Comparison of ENCODE assay signal across 8 cellular contexts in genomic region chr9:132878695-132879064, GRCh38. TPM values are rescaled to one million over a fixed set of nuclear protein-coding genes. Genes with fewer than 3 reads are reported as not detected.
DNase-seq lines count a peak whose midpoint lies in the region; ATAC-seq and TF ChIP-seq lines count a peak whose summit lies in the region.

Gene SPACA9 (plus strand): TSS chr9:132878898. CDS start chr9:132883948, 5,050 bp downstream.

- no peaks in the 10 kb centered on the region for H3K27me3 Mint-ChIP-seq in osteocyte (ENCODE audit: unreplicated experiment)

- H3K27ac Mint-ChIP-seq in osteocyte (ENCODE audit: unreplicated experiment), result peak within 1 kb of the TSS; percentile 83

- H3K36me3 ChIP-seq in OCI-LY1 (ENCODE audit: insufficient read depth, low read length), result no peaks in the 10 kb centered on the region
- no peaks in the 10 kb centered on the region for H3K36me3 ChIP-seq in adipocyte (ENCODE audit: control insufficient read depth, insufficient read depth, low read length, severe bottlenecking)

- no peaks in the 10 kb centered on the region for H3K36me3 Mint-ChIP-seq in osteocyte (ENCODE audit: unreplicated experiment)

- H3K4me3 Mint-ChIP-seq in osteocyte (ENCODE audit: unreplicated experiment), result peak within 1 kb of the TSS; percentile 76

- TF ChIP-seq CTCF in OCI-LY1 (IDR thresholded peaks at IDR 0.05; ENCODE audit: low read length) (no peak), osteocyte (IDR thresholded peaks at IDR 0.05) (no peak)

- no peaks in the 10 kb centered on the region for H3K9me2 ChIP-seq in OCI-LY1 (ENCODE audit: low read depth, low read length)

- no peaks in the 10 kb centered on the region for H3K79me2 ChIP-seq in OCI-LY1 (ENCODE audit: insufficient read depth, low read length)

- H3K4me3 ChIP-seq in OCI-LY1 (ENCODE audit: low read depth, low read length, poor library complexity, severe bottlenecking), result peak within 1 kb of the TSS; percentile 81
- peak within 1 kb of the TSS; percentile 98 for H3K4me3 ChIP-seq in adipocyte (ENCODE audit: low read length)

- intact Hi-C loops in head of caudate nucleus (cut with DNase I), result loop anchor here (10.0 kb wide), 1 partner anchor 514 kb away; no protein-coding TSS in a partner anchor

- H3K4me1 ChIP-seq in OCI-LY1 (ENCODE audit: insufficient read depth, low read length, severe bottlenecking) (peaks cover 18% of the 10 kb centered on the region), adipocyte (ENCODE audit: control insufficient read depth, insufficient read depth, low read length) (peaks cover 5% of the 10 kb centered on the region)

- H3F3A ChIP-seq in OCI-LY1 (ENCODE audit: insufficient read depth, low read length), result no peaks in the 10 kb centered on the region

- H3K27me3 ChIP-seq in OCI-LY1 (ENCODE audit: insufficient read depth, low read length) (no peaks in the 10 kb centered on the region), adipocyte (replicated peaks; ENCODE audit: control insufficient read depth, insufficient read depth, low read length) (no peaks in the 10 kb centered on the region)

- DNase-seq in NCI-H1436 (lab: John Stamatoyannopoulos, UW) (peak; percentile 17), NCI-H1436 treated with DMSO at 0.1 percent for 48 hours (lab: John Stamatoyannopoulos, UW) (no peak), adipocyte (ENCODE audit: low read depth) (peak; percentile 89), head of caudate nucleus (peak in 41 of 42 donors; percentile 35 to 83 (median 63)), osteocyte (ENCODE audit: extremely low spot score, unreplicated experiment) (peak; percentile 90), KBM-7 (no peak)

- no peak for ATAC-seq in HG02763 (IDR thresholded peaks at IDR 0.05; ENCODE audit: unreplicated experiment)

- peak within 1 kb of the TSS; percentile 76 for H2AFZ ChIP-seq in OCI-LY1 (ENCODE audit: low read length)

- peak within 1 kb of the TSS; percentile 76 for H3K4me2 ChIP-seq in OCI-LY1 (ENCODE audit: low read length)

- peak within 1 kb of the TSS; percentile 73 for H3K9ac ChIP-seq in OCI-LY1 (ENCODE audit: low read length)
- peak within 1 kb of the TSS; percentile 97 for H3K9ac ChIP-seq in adipocyte (ENCODE audit: low read length)

- H3K4me1 Mint-ChIP-seq in osteocyte (ENCODE audit: unreplicated experiment), result peaks cover 5% of the 10 kb centered on the region

- H4K20me1 ChIP-seq in OCI-LY1 (ENCODE audit: insufficient read depth, low read length), result no peaks in the 10 kb centered on the region

- H3K27ac ChIP-seq in OCI-LY1 (ENCODE audit: low read depth, low read length, poor library complexity, severe bottlenecking), result peak within 1 kb of the TSS; percentile 12

- in situ Hi-C loops in KBM-7 (cut with MboI; ENCODE audit: low pct_unique_long_range_greater_than_20kb, low sequenced_read_pairs), result no loop called here

- no peaks in the 10 kb centered on the region for H3K9me3 Mint-ChIP-seq in osteocyte (ENCODE audit: unreplicated experiment)

- H3K9me3 ChIP-seq in OCI-LY1 (ENCODE audit: low read length) (no peaks in the 10 kb centered on the region), adipocyte (ENCODE audit: control insufficient read depth, low read length) (no peaks in the 10 kb centered on the region)

RNA-seq across cellular contexts. Expression of gene SPACA9, which starts in this region (rescaled TPM):
- 6.7 and 7.5 TPM in 2 replicates for total RNA-seq in osteocyte

Comparison
In these comparisons a context has a peak if more than half of its experiments do, and no peak if none do; other contexts are left out.
1. DNase-seq: peak in NCI-H1436 (single experiment), adipocyte (single experiment), head of caudate nucleus (41 of 42) and osteocyte (single experiment); none in NCI-H1436 treated with DMSO at 0.1 percent for 48 hours (single experiment) and KBM-7 (single experiment).